21 cellular contexts compared by ENCODE assay signal in genomic region chr14:53967606-53968005, GRCh38. TPM values are rescaled to one million over a fixed set of nuclear protein-coding genes. Genes with fewer than 3 reads are reported as not detected.
DNase-seq lines count a peak whose midpoint lies in the region; ATAC-seq and TF ChIP-seq lines count a peak whose summit lies in the region.
"Had no signal": no experiment of that assay in that cellular context is flagged by ENCODE, and none has a peak within 500 bp of the region (broad histone marks: within the 10 kb centered on the region; RNA-seq: fewer than 3 reads in every experiment).

No MANE protein-coding gene starts in this region.

- H3K27me3 ChIP-seq in breast epithelium = peaks cover 0 to 2% of the 10 kb centered on the region in 2 donors

- no peak overlapping the region for H3K27ac ChIP-seq in breast epithelium
- H3K27ac ChIP-seq: PC-9 had no signal

- no peaks in the 10 kb centered on the region for H3K4me1 ChIP-seq in breast epithelium

- no peaks in the 10 kb centered on the region for H3K9me3 Mint-ChIP-seq in MCF 10A (ENCODE audit: unreplicated experiment)
- no peaks in the 10 kb centered on the region for H3K9me3 Mint-ChIP-seq in stimulated activated memory B cell treated with anti-CD40 and anti-IgM and Interleukin-4, amounts not matched to agents 10 μg/mL and 1 μg/mL and 100 μg/mL, for 72 hours
- H3K9me3 Mint-ChIP-seq: CD8-positive, alpha-beta T cell had no signal

- TF ChIP-seq CTCF in MCF 10A (IDR thresholded peaks at IDR 0.05; ENCODE audit: unreplicated experiment) (no peak), breast epithelium (IDR thresholded peaks at IDR 0.05) (no peak)

- CTCF ChIA-PET in MCF 10A (lab: Yijun Ruan, JAX) = no interaction called here

- no peak overlapping the region for H3K4me3 ChIP-seq in breast epithelium
- H3K4me3 ChIP-seq: PC-9 had no signal

- POLR2A ChIA-PET in MCF 10A (lab: Yijun Ruan, JAX) = no interaction called here

- BruUV-seq in MCF 10A (replicated peaks; lab: Mats Ljungman, UMichigan) = no TSS peak

- no peak for ATAC-seq in stimulated activated memory B cell treated with anti-CD40 and anti-IgM and Interleukin-4, amounts not matched to agents 10 μg/mL and 1 μg/mL and 100 μg/mL, for 72 hours
- ATAC-seq: CD8-positive, alpha-beta T cell; SK-N-SH treated with all-trans-retinoic acid at 6 μM for 48 hours had no signal

- no peak overlapping the region for H3K27ac Mint-ChIP-seq in MCF 10A (ENCODE audit: low read depth, unreplicated experiment)
- H3K27ac Mint-ChIP-seq in stimulated activated memory B cell treated with anti-CD40 and anti-IgM and Interleukin-4, amounts not matched to agents 10 μg/mL and 1 μg/mL and 100 μg/mL, for 72 hours = no peak overlapping the region
- H3K27ac Mint-ChIP-seq: CD8-positive, alpha-beta T cell had no signal

- no peaks in the 10 kb centered on the region for H3K4me1 Mint-ChIP-seq in MCF 10A (ENCODE audit: insufficient read depth, unreplicated experiment)
- peaks cover 13% of the 10 kb centered on the region for H3K4me1 Mint-ChIP-seq in stimulated activated memory B cell treated with anti-CD40 and anti-IgM and Interleukin-4, amounts not matched to agents 10 μg/mL and 1 μg/mL and 100 μg/mL, for 72 hours

- H3K36me3 ChIP-seq in breast epithelium = no peaks in the 10 kb centered on the region

- TF ChIP-seq POLR2A in breast epithelium (IDR thresholded peaks at IDR 0.05) = no peak

- DNase-seq in MCF 10A (ENCODE audit: unreplicated experiment) (peak; percentile 14), breast epithelium (ENCODE audit: low spot score in 2 of 2) (no peak), RPMI7951 (ENCODE audit: low read depth) (peak; percentile 16), kidney tubule cell (ENCODE audit: low spot score) (peak; percentile 19), HuH-7 (ENCODE audit: low spot score) (no peak), NCI-H526 treated with DMSO at 0.1 percent for 48 hours (lab: John Stamatoyannopoulos, UW) (no peak)
- DNase-seq: 8988T; AML-193; C1 segment of cervical spinal cord; CD8-positive, alpha-beta T cell; KBM-7; NCI-H1105; NCI-H146; NCI-H2029; NCI-H226; NCI-H524; PC-9; SIG-M5; T-helper 1 cell had no signal

- peaks cover 6% of the 10 kb centered on the region for H3K36me3 Mint-ChIP-seq in MCF 10A (ENCODE audit: insufficient read depth, unreplicated experiment)
- no peaks in the 10 kb centered on the region for H3K36me3 Mint-ChIP-seq in stimulated activated memory B cell treated with anti-CD40 and anti-IgM and Interleukin-4, amounts not matched to agents 10 μg/mL and 1 μg/mL and 100 μg/mL, for 72 hours
- H3K36me3 Mint-ChIP-seq: CD8-positive, alpha-beta T cell had no signal

- H3K27me3 Mint-ChIP-seq in MCF 10A (ENCODE audit: insufficient read depth, unreplicated experiment) = no peaks in the 10 kb centered on the region
- H3K27me3 Mint-ChIP-seq in stimulated activated memory B cell treated with anti-CD40 and anti-IgM and Interleukin-4, amounts not matched to agents 10 μg/mL and 1 μg/mL and 100 μg/mL, for 72 hours = peaks cover 46% of the 10 kb centered on the region

- intact Hi-C loops in MCF 10A (cut with micrococcal nuclease) = no loop called here
- intact Hi-C loops in breast epithelium (cut with DNase I; ENCODE audit: low total_unique reads) = no loop called here

- no peaks in the 10 kb centered on the region for H3K9me3 ChIP-seq in breast epithelium

- H3K4me3 Mint-ChIP-seq in MCF 10A (ENCODE audit: unreplicated experiment) = no peak overlapping the region
- H3K4me3 Mint-ChIP-seq in stimulated activated memory B cell treated with anti-CD40 and anti-IgM and Interleukin-4, amounts not matched to agents 10 μg/mL and 1 μg/mL and 100 μg/mL, for 72 hours = no peak overlapping the region
- H3K4me3 Mint-ChIP-seq: CD8-positive, alpha-beta T cell had no signal

RNA-seq across cellular contexts. Expression of gene BMP4, which starts 11.0 kb away (rescaled TPM):
- total RNA-seq in MCF 10A (2022) (0.28 and 0.54 TPM in 2 replicates), breast epithelium (10 to 100 TPM; 17.0 to 51.8 (median 17.7) TPM)
- 76.8 and 77.1 TPM in 2 replicates for total RNA-seq in RPMI7951 (2014; rRNA removed; shearing (Covaris generic))
- total RNA-seq: CD8-positive, alpha-beta T cell had no signal

Comparison
In these comparisons a context has a peak if more than half of its experiments do, and no peak if none do; other contexts are left out.
1. DNase-seq: peak in MCF 10A (single experiment), RPMI7951 (single experiment) and kidney tubule cell (single experiment); none in breast epithelium (0 of 2), HuH-7 (single experiment) and NCI-H526 treated with DMSO at 0.1 percent for 48 hours (single experiment).
2. RNA of gene BMP4, which starts 11.0 kb away (total RNA-seq): 76.8 to 77.1 TPM in RPMI7951 and 17.0 to 51.8 TPM in breast epithelium; 0.28 to 0.54 TPM in MCF 10A; every median in the first group is over 10 times any median in the second.